Comparison of ENCODE assay signal across 3 cellular contexts in the genomic region with DNA sequence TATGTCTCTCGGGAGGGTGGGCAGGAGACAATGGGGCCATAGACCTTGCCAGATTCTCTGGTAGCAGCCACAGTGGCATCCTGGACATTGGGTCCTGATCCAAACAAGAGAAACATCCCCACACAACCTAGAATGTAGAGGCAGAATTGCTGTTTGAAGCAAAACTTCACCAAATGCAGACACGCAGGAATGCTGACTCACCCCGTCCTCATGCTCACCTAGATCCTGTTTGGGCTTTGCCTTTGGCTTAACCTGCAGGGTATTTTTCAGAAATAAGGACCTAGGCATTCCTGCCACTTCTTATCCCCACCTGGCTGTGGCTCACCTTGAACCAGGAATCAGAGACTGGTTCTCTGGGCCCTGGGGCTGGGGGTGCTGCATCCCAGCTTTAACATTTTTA.
TF ChIP-seq lines count a peak whose summit lies in the region.

No MANE protein-coding gene starts in this region.

TF ChIP-seq in A549, 52 proteins besides CTCF, POLR2A, EP300 and RAD21:
- TF ChIP-seq PHF8 (IDR thresholded peaks at IDR 0.05; ENCODE audit: borderline replicate concordance, low read depth), result no peak
- TF ChIP-seq ZC3H11A (IDR thresholded peaks at IDR 0.05), result no peak
- peak; percentile 79 for TF ChIP-seq MAFK (IDR thresholded peaks at IDR 0.05; ENCODE audit: partially characterized antibody)
- no peak for TF ChIP-seq CBX8 (IDR thresholded peaks at IDR 0.05)
TF ChIP-seq in A549: peak in this region for 1.

TF ChIP-seq in K562, 482 proteins besides CTCF, POLR2A, EP300 and RAD21:
- TF ChIP-seq NFE2 (IDR thresholded peaks at IDR 0.05; ENCODE audit: low read depth) (peak; percentile 66), SMARCC2 (IDR thresholded peaks at IDR 0.05; ENCODE audit: low read depth) (no peak), MAFG (tag; conservative IDR thresholded peaks at IDR 0.05) (peak; percentile 48), C11orf30 (IDR thresholded peaks at IDR 0.05; ENCODE audit: low read depth) (peak; percentile 61), FOSL1 (tag; conservative IDR thresholded peaks at IDR 0.05) (no peak), MAFF (IDR thresholded peaks at IDR 0.05; ENCODE audit: low read length) (peak; percentile 24; the same call in 1 of the 2 replicates), ZNF316 (IDR thresholded peaks at IDR 0.05) (peak; percentile 79), SOX6 (IDR thresholded peaks at IDR 0.05) (no peak), SMC3 (conservative IDR thresholded peaks at IDR 0.05; ENCODE audit: insufficient read depth, low read depth, low read length) (no peak)

TF ChIP-seq in GM12891, 5 proteins besides CTCF, POLR2A, EP300 and RAD21:
- TF ChIP-seq POU2F2 (IDR thresholded peaks at IDR 0.05; ENCODE audit: low read depth, low read length) (no peak), PAX5 (IDR thresholded peaks at IDR 0.05; ENCODE audit: insufficient read depth, low read length, severe bottlenecking) (no peak), TAF1 (IDR thresholded peaks at IDR 0.05; ENCODE audit: low read depth, low read length) (no peak), SPI1 (IDR thresholded peaks at IDR 0.05; ENCODE audit: low read depth, low read length) (no peak), POLR2AphosphoS5 (IDR thresholded peaks at IDR 0.05; ENCODE audit: low read depth, low read length) (no peak)
